In genomic region chr13:49410006-49410405, GRCh38 we compare ENCODE assay signal across 1 cellular context.
TF ChIP-seq lines count a peak whose summit lies in the region.

No MANE protein-coding gene starts in this region.

TF ChIP-seq in IMR-90, 13 proteins besides CTCF, POLR2A, EP300 and RAD21:
- TF ChIP-seq MXI1 (IDR thresholded peaks at IDR 0.05; ENCODE audit: borderline replicate concordance, low read depth, low read length) (no peak), MAZ (IDR thresholded peaks at IDR 0.05; ENCODE audit: borderline replicate concordance, low read depth, low read length) (no peak), NFE2L2 (IDR thresholded peaks at IDR 0.05; ENCODE audit: low read depth, low read length) (no peak), CEBPB (IDR thresholded peaks at IDR 0.05; ENCODE audit: low read depth, low read length) (no peak), SMC3 (IDR thresholded peaks at IDR 0.05; ENCODE audit: low read depth, low read length) (no peak), FOS (IDR thresholded peaks at IDR 0.05; ENCODE audit: low read depth, low read length) (no peak), ELK1 (IDR thresholded peaks at IDR 0.05; ENCODE audit: borderline replicate concordance, low read depth, low read length) (no peak), RCOR1 (IDR thresholded peaks at IDR 0.05; ENCODE audit: insufficient replicate concordance, low read length) (no peak), USF2 (IDR thresholded peaks at IDR 0.05; ENCODE audit: low read depth, low read length) (no peak), BHLHE40 (IDR thresholded peaks at IDR 0.05; ENCODE audit: low read depth, low read length) (no peak), RFX5 (IDR thresholded peaks at IDR 0.05; ENCODE audit: low read depth, low read length) (no peak), CHD1 (IDR thresholded peaks at IDR 0.05; ENCODE audit: low read depth, low read length) (no peak), MAFK (IDR thresholded peaks at IDR 0.05; ENCODE audit: low read depth, low read length) (no peak)
